ENCODE assay signal across 22 cellular contexts in the genomic region with DNA sequence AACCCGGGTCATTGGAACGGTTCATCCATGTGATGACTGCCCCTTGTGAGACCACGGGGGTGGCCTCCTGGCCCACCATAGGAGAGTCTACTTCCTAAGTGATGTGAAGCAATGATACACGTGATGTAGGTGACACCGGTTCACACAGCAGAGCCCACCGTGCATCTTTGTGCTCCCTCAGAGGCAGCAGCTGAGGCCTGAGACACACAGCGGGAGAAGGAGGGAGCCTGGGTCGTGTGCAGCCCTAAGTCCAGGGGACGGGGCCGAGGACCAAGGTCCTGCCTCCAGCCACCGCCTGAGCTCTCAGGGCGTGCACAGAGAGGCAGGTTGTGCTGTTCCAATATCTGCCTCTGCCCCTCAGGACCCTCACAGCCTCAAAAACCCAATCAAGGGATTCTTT.
"Had no signal": no experiment of that assay in that cellular context is flagged by ENCODE, and none has a peak within 500 bp of the region (broad histone marks: within the 10 kb centered on the region; RNA-seq: fewer than 3 reads in every experiment).

No MANE protein-coding gene starts in this region.

- H3K36me3 ChIP-seq: esophagus squamous epithelium, gastrocnemius medialis, heart right ventricle, left lung, lower lobe of right lung had no signal

- DNase-seq: dermis blood vessel endothelial cell; dorsolateral prefrontal cortex; effector CD4-positive, alpha-beta T cell; effector memory CD4-positive, alpha-beta T cell; erythroblast; esophagus squamous epithelium; foreskin fibroblast; foreskin melanocyte; gastrocnemius medialis; glutamatergic neuron; heart right ventricle; hypothalamus; immature natural killer cell; left cardiac atrium; left lung; left ventricle myocardium superior; lower lobe of right lung; mesenchymal stem cell; midbrain had no signal

- H3K4me1 ChIP-seq: gastrocnemius medialis, heart right ventricle, left lung, lower lobe of right lung had no signal

- H3K27ac Mint-ChIP-seq: immature natural killer cell had no signal

- H3K27ac ChIP-seq: coronary artery, dorsolateral prefrontal cortex, epithelial cell of prostate, esophagus squamous epithelium, gastrocnemius medialis, heart right ventricle, left lung, lower lobe of right lung had no signal

- ATAC-seq: esophagus mucosa, gastrocnemius medialis, heart right ventricle, left cardiac atrium, left lung, left ventricle myocardium superior, lower lobe of right lung had no signal

- H3K9me3 Mint-ChIP-seq: immature natural killer cell had no signal

- H3K9me3 ChIP-seq: esophagus squamous epithelium, gastrocnemius medialis, heart right ventricle, left lung, lower lobe of right lung had no signal

- H3K4me3 ChIP-seq: coronary artery, dorsolateral prefrontal cortex, esophagus squamous epithelium, gastrocnemius medialis, heart right ventricle, left lung, lower lobe of right lung had no signal

- H3K27me3 ChIP-seq: gastrocnemius medialis, left lung had no signal

- H3K4me3 Mint-ChIP-seq: immature natural killer cell had no signal
